ENCODE assay signal across 11 cellular contexts in genomic region chr18:58254873-58255511, GRCh38.
A peak's percentile ranks its signal among the peaks of the same experiment; 100 is the strongest.
DNase-seq lines count a peak whose midpoint lies in the region; ATAC-seq, FAIRE-seq and TF ChIP-seq lines count a peak whose summit lies in the region.
"Had no signal": no experiment of that assay in that cellular context is flagged by ENCODE, and none has a peak within 500 bp of the region (broad histone marks: within the 10 kb centered on the region; RNA-seq: fewer than 3 reads in every experiment).

No MANE protein-coding gene starts in this region.

- peak overlapping the region; percentile 53 for H3K27ac ChIP-seq in smooth muscle cell (ENCODE audit: low read depth)
- H3K27ac ChIP-seq: upper lobe of left lung had no signal

- H3K27me3 ChIP-seq in bronchial epithelial cell (ENCODE audit: control insufficient read depth, insufficient read depth, low read length) (no peaks in the 10 kb centered on the region), smooth muscle cell (ENCODE audit: low read depth) (no peaks in the 10 kb centered on the region)
- H3K27me3 ChIP-seq: upper lobe of left lung had no signal

- TF ChIP-seq CTCF in bronchial epithelial cell (IDR thresholded peaks at IDR 0.05; ENCODE audit: insufficient read depth, low read length, severe bottlenecking) = no peak
- no peak for TF ChIP-seq CTCF in smooth muscle cell (IDR thresholded peaks at IDR 0.05; ENCODE audit: borderline replicate concordance, insufficient read depth, poor library complexity, severe bottlenecking)

- H3K36me3 ChIP-seq in bronchial epithelial cell (ENCODE audit: control insufficient read depth, insufficient read depth, low read length) (peaks cover 7% of the 10 kb centered on the region), smooth muscle cell (ENCODE audit: low read depth) (no peaks in the 10 kb centered on the region)

- H3K4me3 ChIP-seq in bronchial epithelial cell (ENCODE audit: low read depth, low read length) (no peak overlapping the region), smooth muscle cell (peak overlapping the region; percentile 11)
- H3K4me3 ChIP-seq: upper lobe of left lung had no signal

- peak; percentile 47 for FAIRE-seq in bronchial epithelial cell (lab: Jason Lieb, UNC)
- FAIRE-seq: GM12891 had no signal

- H3K4me2 ChIP-seq in smooth muscle cell = peak overlapping the region; percentile 75

- H3K9me3 ChIP-seq in smooth muscle cell (replicated peaks; ENCODE audit: low read depth) = no peaks in the 10 kb centered on the region
- H3K9me3 ChIP-seq: upper lobe of left lung had no signal

- intact Hi-C loops in left colon (cut with DNase I, micrococcal nuclease) = no loop called here

- H4K20me1 ChIP-seq in smooth muscle cell (ENCODE audit: low read depth) = no peaks in the 10 kb centered on the region

- no peak overlapping the region for H2AFZ ChIP-seq in smooth muscle cell (ENCODE audit: low read depth)

- DNase-seq in NCI-H187 (lab: John Stamatoyannopoulos, UW) (peak; percentile 43 to 79), bronchial epithelial cell (ENCODE audit: low read depth) (no peak), left colon (no peak), smooth muscle cell (lab: John Stamatoyannopoulos, UW; ENCODE audit: unreplicated experiment) (peak; percentile 20), GM03348 (ENCODE audit: low spot score) (no peak), ACHN (no peak), KBM-7 (no peak)
- DNase-seq: activated CD8-positive, alpha-beta memory T cell treated with anti-CD3 and anti-CD28 coated beads, Interleukin-2, amount 10 ng/mL, durations not matched to agents 7 days and 5 days; NCI-H1436 treated with DMSO at 0.1 percent for 48 hours had no signal

- in situ Hi-C loops in ACHN (cut with HindIII; ENCODE audit: low pct_ligation_motif_present, low pct_unique_long_range_greater_than_20kb, low sequenced_read_pairs) (no loop called here), KBM-7 (cut with MboI; ENCODE audit: low pct_unique_long_range_greater_than_20kb, low sequenced_read_pairs) (no loop called here)

- peak; percentile 19 for ATAC-seq in left colon
- ATAC-seq: activated CD8-positive, alpha-beta memory T cell treated with anti-CD3 and anti-CD28 coated beads, Interleukin-2, amount 10 ng/mL, durations not matched to agents 7 days and 5 days had no signal

- no peaks in the 10 kb centered on the region for H3K79me2 ChIP-seq in smooth muscle cell (ENCODE audit: low read depth)

- peaks cover 3% of the 10 kb centered on the region for H3F3A ChIP-seq in smooth muscle cell (ENCODE audit: low read depth)

- H3K9ac ChIP-seq in smooth muscle cell (ENCODE audit: low read depth) = peak overlapping the region; percentile 38

- peaks cover 25% of the 10 kb centered on the region for H3K4me1 ChIP-seq in smooth muscle cell (ENCODE audit: low read depth)
- H3K4me1 ChIP-seq: upper lobe of left lung had no signal

- 40% methylated on average over 17 of the region's 17 CpGs for WGBS in smooth muscle cell (ENCODE audit: low lambda C conversion rate)

Comparison
In these comparisons a context has a peak if more than half of its experiments do, and no peak if none do; other contexts are left out.
1. DNase-seq: peak in NCI-H187 (2 of 2) and smooth muscle cell (single experiment); none in bronchial epithelial cell (single experiment), left colon (0 of 2), GM03348 (single experiment), ACHN (single experiment) and KBM-7 (single experiment).